Comparison of ENCODE assay signal across 14 cellular contexts in genomic region chr17:50112694-50113093, GRCh38. TPM values are rescaled to one million over a fixed set of nuclear protein-coding genes. Genes with fewer than 3 reads are reported as not detected.
DNase-seq lines count a peak whose midpoint lies in the region; ATAC-seq and TF ChIP-seq lines count a peak whose summit lies in the region.
"Had no signal": no experiment of that assay in that cellular context is flagged by ENCODE, and none has a peak within 500 bp of the region (broad histone marks: within the 10 kb centered on the region; RNA-seq: fewer than 3 reads in every experiment).

No MANE protein-coding gene starts in this region.

- H3K9me3 ChIP-seq in adipocyte (ENCODE audit: control insufficient read depth, low read length) (no peaks in the 10 kb centered on the region), stomach smooth muscle (ENCODE audit: control insufficient read depth in 2 of 2, low read length in 2 of 2) (no peaks in the 10 kb centered on the region)

- H3K36me3 ChIP-seq in adipocyte (ENCODE audit: control insufficient read depth, insufficient read depth, low read length, severe bottlenecking) (peaks cover 26% of the 10 kb centered on the region), stomach smooth muscle (ENCODE audit: control insufficient read depth in 2 of 2, insufficient read depth in 2 of 2, low read length in 2 of 2) (peaks cover 8 to 18% of the 10 kb centered on the region in 2 donors)

- intact Hi-C loops in Right ventricle myocardium superior (cut with DNase I) = no loop called here

- peak overlapping the region; percentile 33 for H3K9ac ChIP-seq in adipocyte (ENCODE audit: low read length)
- peak overlapping the region; percentile 31 to 71 for H3K9ac ChIP-seq in stomach smooth muscle (ENCODE audit: low read length in 2 of 2)

- H3K4me1 ChIP-seq in adipocyte (ENCODE audit: control insufficient read depth, insufficient read depth, low read length) = peaks cover 27% of the 10 kb centered on the region
- peaks cover 45% of the 10 kb centered on the region for H3K4me1 ChIP-seq in stomach smooth muscle (ENCODE audit: control insufficient read depth, insufficient read depth, low read length)

- H3K27me3 ChIP-seq in adipocyte (replicated peaks; ENCODE audit: control insufficient read depth, insufficient read depth, low read length) = no peaks in the 10 kb centered on the region
- peaks cover 0 to 8% of the 10 kb centered on the region in 2 donors for H3K27me3 ChIP-seq in stomach smooth muscle (ENCODE audit: control insufficient read depth in 1 of 2, insufficient read depth in 2 of 2, low read length in 2 of 2)

- ATAC-seq in Right ventricle myocardium superior (ENCODE audit: poor library complexity) (peak; percentile 25), SK-N-SH treated with all-trans-retinoic acid at 6 μM for 48 hours (no peak; the same call in 2 of the 3 replicates), GM21576 (IDR thresholded peaks at IDR 0.05; ENCODE audit: unreplicated experiment) (no peak)
- ATAC-seq: activated CD8-positive, alpha-beta memory T cell treated with anti-CD3 and anti-CD28 coated beads, Interleukin-2, amount 10 ng/mL, durations not matched to agents 7 days and 5 days had no signal

- H3K27ac ChIP-seq in stomach smooth muscle (ENCODE audit: low read length) = peak overlapping the region; percentile 96

- DNase-seq in adipocyte (ENCODE audit: low read depth) (no peak), Right ventricle myocardium superior (no peak), medulla oblongata (ENCODE audit: extremely low spot score) (peak; percentile 21), NCI-H524 (lab: John Stamatoyannopoulos, UW) (no peak), NCI-H1694 treated with DMSO at 0.1 percent for 48 hours (lab: John Stamatoyannopoulos, UW) (no peak)
- DNase-seq: activated CD8-positive, alpha-beta memory T cell treated with anti-CD3 and anti-CD28 coated beads, Interleukin-2, amount 10 ng/mL, durations not matched to agents 7 days and 5 days; activated gamma-delta T cell treated with Interleukin-2 at 50 U/mL for 16 hours; NCI-H187 treated with DMSO at 0.1 percent for 48 hours; NCI-H524 treated with DMSO at 0.1 percent for 48 hours; SW 1271 had no signal

- H3K4me3 ChIP-seq in adipocyte (ENCODE audit: low read length) (no peak overlapping the region), stomach smooth muscle (ENCODE audit: low read length in 2 of 2) (no peak overlapping the region)

TF ChIP-seq in SK-N-SH treated with all-trans-retinoic acid at 6 μM for 48 hours, 23 proteins besides CTCF, POLR2A, EP300 and RAD21:
- no peak for TF ChIP-seq POU6F1 (CRISPR knock-in tag; IDR thresholded peaks at IDR 0.05; ENCODE audit: borderline replicate concordance, low read depth)
- TF ChIP-seq ZNF70 (CRISPR knock-in tag; IDR thresholded peaks at IDR 0.05) = no peak
- no peak for TF ChIP-seq PATZ1 (CRISPR knock-in tag; IDR thresholded peaks at IDR 0.05; ENCODE audit: borderline replicate concordance)
- TF ChIP-seq ZFP3 (CRISPR knock-in tag; IDR thresholded peaks at IDR 0.05) = no peak
- TF ChIP-seq TCF4 (CRISPR knock-in tag; IDR thresholded peaks at IDR 0.05; ENCODE audit: borderline replicate concordance) = no peak
- TF ChIP-seq CSDC2 (CRISPR knock-in tag; IDR thresholded peaks at IDR 0.05) = no peak
- no peak for TF ChIP-seq ZNF565 (CRISPR knock-in tag; conservative IDR thresholded peaks at IDR 0.05; ENCODE audit: low read depth)
- TF ChIP-seq ARNTL (CRISPR knock-in tag; IDR thresholded peaks at IDR 0.05; ENCODE audit: borderline replicate concordance, low read depth) = no peak
- TF ChIP-seq ESRRG (CRISPR knock-in tag; IDR thresholded peaks at IDR 0.05) = no peak
- TF ChIP-seq CSRNP3 (CRISPR knock-in tag; IDR thresholded peaks at IDR 0.05) = no peak
- no peak for TF ChIP-seq BACH2 (CRISPR knock-in tag; IDR thresholded peaks at IDR 0.05; ENCODE audit: borderline replicate concordance)
- no peak for TF ChIP-seq ZFP30 (CRISPR knock-in tag; IDR thresholded peaks at IDR 0.05)
- no peak for TF ChIP-seq ZNF8 (CRISPR knock-in tag; IDR thresholded peaks at IDR 0.05)
- TF ChIP-seq OSR1 (CRISPR knock-in tag; IDR thresholded peaks at IDR 0.05) = no peak
- no peak for TF ChIP-seq ISL1 (CRISPR knock-in tag; IDR thresholded peaks at IDR 0.05)
- TF ChIP-seq ZC3H10 (CRISPR knock-in tag; IDR thresholded peaks at IDR 0.05) = no peak

RNA-seq across cellular contexts. Expression of gene SAMD14, which starts 17.3 kb away (rescaled TPM):
- 0.78 TPM for total RNA-seq in Right ventricle myocardium superior

RNA-seq across cellular contexts. Expression of gene PDK2, which starts 17.5 kb away (rescaled TPM):
- 250 TPM for total RNA-seq in Right ventricle myocardium superior

RNA-seq across cellular contexts. Expression of gene PPP1R9B, which starts 37.8 kb away (rescaled TPM):
- 35.4 TPM for total RNA-seq in Right ventricle myocardium superior

RNA-seq across cellular contexts. Expression of gene SGCA, which starts 53.1 kb away (rescaled TPM):
- total RNA-seq in Right ventricle myocardium superior = 135 TPM
- total RNA-seq: renal cortical epithelial cell had no signal

RNA-seq across cellular contexts. Expression of gene ITGA3, which starts 56.8 kb away (rescaled TPM):
- total RNA-seq in Right ventricle myocardium superior = 12.6 TPM
